ENCODE assay signal across 3 cellular contexts in the genomic region with DNA sequence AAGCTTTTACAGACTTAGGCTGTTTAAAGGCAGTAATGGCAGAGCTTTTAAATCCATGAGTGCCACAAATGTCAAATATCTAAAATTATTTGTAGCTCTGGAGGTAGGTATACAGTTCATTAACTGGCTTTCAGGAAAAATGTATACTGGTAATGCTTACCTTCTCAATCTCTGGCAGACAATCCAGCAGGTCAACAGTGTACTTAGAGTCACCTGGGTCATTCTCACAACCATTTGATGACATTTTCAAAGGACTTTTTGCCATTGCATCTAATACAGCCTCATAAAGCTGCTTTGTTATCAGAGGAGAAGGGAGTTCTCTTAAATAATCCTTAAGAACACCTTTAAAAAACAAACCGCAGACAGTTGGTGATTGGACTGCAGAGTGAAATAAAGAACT.
"Had no signal": no experiment of that assay in that cellular context is flagged by ENCODE, and none has a peak within 500 bp of the region (broad histone marks: within the 10 kb centered on the region; RNA-seq: fewer than 3 reads in every experiment).

No MANE protein-coding gene starts in this region.

- DNase-seq: GDM1, GF-D8 had no signal

- ATAC-seq: GM12878 had no signal

- H3K4me3 ChIP-seq: GM12878 had no signal
